In genomic region chr22:49964493-49965290, GRCh38 we compare ENCODE assay signal across 1 cellular context.
TF ChIP-seq lines count a peak whose summit lies in the region.

No MANE protein-coding gene starts in this region.

TF ChIP-seq in HepG2, 621 proteins besides CTCF, POLR2A, EP300 and RAD21 (continued from another document):
- TF ChIP-seq ZNF687 (CRISPR knock-in tag; IDR thresholded peaks at IDR 0.05): peak; percentile 1; the same call in 1 of the 2 replicates
- no peak for TF ChIP-seq NCOA5 (CRISPR knock-in tag; IDR thresholded peaks at IDR 0.05)
- 0 out of 2 replicates have a peak, but pooled peaks have one; percentile 23 for TF ChIP-seq ZNF772 (CRISPR knock-in tag; IDR thresholded peaks at IDR 0.05)
- 0 out of 2 replicates have a peak, but pooled peaks have one; percentile 36 for TF ChIP-seq ZNF709 (CRISPR knock-in tag; IDR thresholded peaks at IDR 0.05)
